23 cellular contexts compared by ENCODE assay signal in the genomic region with DNA sequence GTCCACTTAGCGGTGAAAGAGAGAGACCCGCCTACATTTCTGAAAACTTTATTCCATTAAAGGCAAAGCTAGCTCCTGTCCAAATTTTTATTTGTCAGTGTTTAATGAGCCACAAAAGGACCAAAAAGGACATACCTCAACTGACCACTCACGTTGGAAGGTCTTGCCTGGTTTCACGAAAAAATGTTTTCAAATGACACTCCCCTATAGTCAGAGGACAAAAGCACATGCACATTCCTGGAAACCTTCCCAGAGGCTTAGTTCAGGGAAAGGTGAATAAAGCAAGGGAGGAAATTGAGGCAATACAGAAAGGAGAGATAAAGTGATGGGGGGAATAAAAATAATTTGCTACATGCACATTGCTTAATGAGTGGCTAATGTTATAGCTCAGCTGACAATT.
"Had no signal": no experiment of that assay in that cellular context is flagged by ENCODE, and none has a peak within 500 bp of the region (broad histone marks: within the 10 kb centered on the region; RNA-seq: fewer than 3 reads in every experiment).

No MANE protein-coding gene starts in this region.

- H3K4me3 ChIP-seq: adrenal gland, cardiac muscle cell, esophagus muscularis mucosa, gastroesophageal sphincter, neural progenitor cell, thyroid gland had no signal

- H3K9me3 ChIP-seq: adrenal gland, esophagus muscularis mucosa, gastroesophageal sphincter, SK-N-SH, thyroid gland had no signal

- H3K9me3 Mint-ChIP-seq: activated T-cell treated with anti-CD3 and anti-CD28 coated beads, Interleukin-2, amount 50 U/mL, for 24 hours; activated T-helper 17 cell treated with anti-CD3 and anti-CD28 coated beads, Interleukin-2, amount 50 U/mL, for 72 hours; effector memory CD8-positive, alpha-beta T cell; mesothelial cell of epicardium; neural progenitor cell had no signal

- H3K27ac Mint-ChIP-seq: activated naive CD8-positive, alpha-beta T cell; activated T-cell treated with anti-CD3 and anti-CD28 coated beads, Interleukin-2, amount 50 U/mL, for 24 hours; activated T-helper 17 cell treated with anti-CD3 and anti-CD28 coated beads, Interleukin-2, amount 50 U/mL, for 72 hours; effector memory CD8-positive, alpha-beta T cell; mesothelial cell of epicardium; neural progenitor cell had no signal

- H3K27me3 Mint-ChIP-seq: activated naive CD8-positive, alpha-beta T cell; activated T-cell treated with anti-CD3 and anti-CD28 coated beads, Interleukin-2, amount 50 U/mL, for 24 hours; activated T-helper 17 cell treated with anti-CD3 and anti-CD28 coated beads, Interleukin-2, amount 50 U/mL, for 72 hours; effector memory CD8-positive, alpha-beta T cell; naive thymus-derived CD8-positive, alpha-beta T cell had no signal

- H3K4me2 ChIP-seq: neural progenitor cell, SK-N-SH had no signal

- H2AFZ ChIP-seq: neural progenitor cell had no signal

- DNase-seq: activated CD4-positive, alpha-beta T cell treated with anti-CD3 and anti-CD28 coated beads for 1 hour; activated CD4-positive, alpha-beta T cell treated with anti-CD3 and anti-CD28 coated beads, Interleukin-2, amount 50 U/mL, for 1 hour; activated T-cell treated with anti-CD3 and anti-CD28 coated beads, Interleukin-2, amount 50 U/mL, for 24 hours; adrenal gland; effector memory CD8-positive, alpha-beta T cell; kidney; mammary epithelial cell; naive thymus-derived CD8-positive, alpha-beta T cell; retina; SK-N-SH; stimulated activated CD4-positive, alpha-beta T cell treated with anti-CD3 and anti-CD28 coated beads, Interleukin-2, amount 100 ng/mL, for 48 hours; stimulated activated naive CD4-positive, alpha-beta T cell; thyroid gland; WERI-Rb-1 had no signal

- H3K27me3 ChIP-seq: adrenal gland, cardiac muscle cell, esophagus muscularis mucosa, gastroesophageal sphincter, neural progenitor cell, thyroid gland had no signal

- FAIRE-seq: kidney, TTC549, urothelium cell line had no signal

- H3K4me3 Mint-ChIP-seq: activated naive CD8-positive, alpha-beta T cell; activated T-cell treated with anti-CD3 and anti-CD28 coated beads, Interleukin-2, amount 50 U/mL, for 24 hours; activated T-helper 17 cell treated with anti-CD3 and anti-CD28 coated beads, Interleukin-2, amount 50 U/mL, for 72 hours; effector memory CD8-positive, alpha-beta T cell; mesothelial cell of epicardium; naive thymus-derived CD8-positive, alpha-beta T cell; neural progenitor cell had no signal

- H3K36me3 ChIP-seq: adrenal gland, cardiac muscle cell, neural progenitor cell had no signal

- H3K27ac ChIP-seq: cardiac muscle cell, neural progenitor cell had no signal

- H3K9ac ChIP-seq: neural progenitor cell, SK-N-SH had no signal
